ENCODE assay signal across 11 cellular contexts in the genomic region with DNA sequence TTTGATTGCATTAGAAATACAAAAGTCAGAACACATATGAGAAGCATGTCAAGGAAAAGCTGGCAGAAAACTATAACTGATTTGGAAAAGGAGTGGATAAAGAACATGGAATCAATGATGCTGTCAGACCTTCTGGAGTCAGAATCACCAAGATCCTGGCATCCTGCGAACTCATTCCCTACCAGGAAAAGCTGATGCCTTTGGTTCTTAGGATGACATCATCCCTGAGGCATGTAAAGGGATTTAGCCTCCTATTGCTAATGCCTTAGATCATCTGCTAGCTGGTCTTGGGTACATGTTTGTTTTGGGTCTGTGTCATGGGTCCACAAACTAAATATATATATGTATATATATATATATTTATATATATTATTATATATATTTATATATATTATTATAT.
DNase-seq lines count a peak whose midpoint lies in the region; ATAC-seq and TF ChIP-seq lines count a peak whose summit lies in the region.
"Had no signal": no experiment of that assay in that cellular context is flagged by ENCODE, and none has a peak within 500 bp of the region (broad histone marks: within the 10 kb centered on the region; RNA-seq: fewer than 3 reads in every experiment).

No MANE protein-coding gene starts in this region.

- H3K36me3 ChIP-seq in BJ (ENCODE audit: control insufficient read depth, insufficient read depth, low read length) (no peaks in the 10 kb centered on the region), IMR-90 (ENCODE audit: control insufficient read depth, insufficient read depth, low read length) (no peaks in the 10 kb centered on the region), mammary epithelial cell (ENCODE audit: insufficient read depth, low read length) (no peaks in the 10 kb centered on the region)

- BruUV-seq in IMR-90 (replicated peaks; lab: Mats Ljungman, UMichigan) (no TSS peak), mammary epithelial cell (replicated peaks; lab: Mats Ljungman, UMichigan) (no TSS peak)

- WGBS in IMR-90 (ENCODE audit: extremely low coverage in 2 of 2, insufficient read length in 1 of 2), 2 experiments = no CpG with 5 or more reads among the region's 1 CpG
- whole genome bisulfite sequencing in mammary epithelial cell (ENCODE audit: low coverage, missing lambda C conversion rate) = 15% methylated on average over 1 of the region's 1 CpG

- dilution Hi-C loops in IMR-90 (cut with HindIII; ENCODE audit: low sequenced_read_pairs, unreplicated experiment) (no loop called here), mammary epithelial cell (cut with HindIII; ENCODE audit: low sequenced_read_pairs) (no loop called here)

- intact Hi-C loops in IMR-90 (cut with micrococcal nuclease) = no loop called here
- intact Hi-C loops in mammary epithelial cell (cut with micrococcal nuclease) = loop anchor here (5.0 kb wide), 1 partner anchor 681 kb away; the partner anchor contains the start of gene EPHA4

- H4K5ac ChIP-seq in IMR-90 (ENCODE audit: low read depth, low read length) = no peak overlapping the region

- no peak overlapping the region for H2AK5ac ChIP-seq in IMR-90 (ENCODE audit: low read depth, low read length)

- H3K4me1 ChIP-seq in IMR-90 (ENCODE audit: control insufficient read depth, insufficient read depth, low read length) (no peaks in the 10 kb centered on the region), mammary epithelial cell (ENCODE audit: insufficient read depth, low read length) (no peaks in the 10 kb centered on the region)

- H3K9me3 ChIP-seq in IMR-90 (ENCODE audit: control insufficient read depth, insufficient read depth, low read length) (no peaks in the 10 kb centered on the region), mammary epithelial cell (replicated peaks; ENCODE audit: insufficient read depth, low read length) (no peaks in the 10 kb centered on the region)

- H2BK15ac ChIP-seq in IMR-90 (ENCODE audit: low read depth, low read length) = no peak overlapping the region

- H4K91ac ChIP-seq in IMR-90 (ENCODE audit: insufficient read depth, low read depth, low read length) = no peak overlapping the region

- TF ChIP-seq POLR2A in IMR-90 (IDR thresholded peaks at IDR 0.05; ENCODE audit: low read depth, low read length) = no peak

- TF ChIP-seq CTCF in BJ (IDR thresholded peaks at IDR 0.05; ENCODE audit: insufficient read depth, low read depth, low read length) = no peak
- TF ChIP-seq CTCF in IMR-90 (conservative IDR thresholded peaks at IDR 0.05; ENCODE audit: low read depth, low read length) = no peak
- TF ChIP-seq CTCF in mammary epithelial cell (conservative IDR thresholded peaks at IDR 0.05 in 1 of 2, IDR thresholded peaks at IDR 0.05 in 1 of 2; ENCODE audit: extremely low read depth in 1 of 2, insufficient read depth in 1 of 2, low read depth in 1 of 2, low read length in 2 of 2) = no peak

- H3K9ac ChIP-seq in IMR-90 (ENCODE audit: low read depth, low read length) = no peak overlapping the region
- no peak overlapping the region for H3K9ac ChIP-seq in mammary epithelial cell (ENCODE audit: insufficient read depth, low read length)

- no peak overlapping the region for H3K18ac ChIP-seq in IMR-90 (ENCODE audit: low read depth, low read length)

- peaks cover 2% of the 10 kb centered on the region; the same call in 1 of the 2 replicates for H3K9me1 ChIP-seq in IMR-90 (ENCODE audit: insufficient read depth, low read length)

- H2AFZ ChIP-seq in IMR-90 (replicated peaks; ENCODE audit: low read length, poor library complexity) (peak overlapping the region; percentile 61), mammary epithelial cell (ENCODE audit: low read depth, low read length) (no peak overlapping the region)

- no peak overlapping the region for H2AK9ac ChIP-seq in IMR-90 (replicated peaks; ENCODE audit: low read depth, low read length, poor library complexity)

- TF ChIP-seq RAD21 in IMR-90 (IDR thresholded peaks at IDR 0.05; ENCODE audit: low read length) = 0 out of 2 replicates have a peak, but pooled peaks have one; percentile 17

- CTCF ChIA-PET in BJ (lab: Yijun Ruan, JAX) (interaction anchor here (1.0 to 1.7 kb wide), 2 partner anchors 25 to 683 kb away, joined by 3 to 4 read pairs; no protein-coding TSS in a partner anchor), IMR-90 (lab: Yijun Ruan, JAX) (interaction anchor here (1.4 kb wide), 1 partner anchor 16 kb away, joined by 4 read pairs; no protein-coding TSS in a partner anchor), mammary epithelial cell (lab: Charles Lee; ENCODE audit: low non-redundant PET) (no interaction called here)

- POLR2A ChIA-PET in BJ (lab: Charles Lee) (no interaction called here), IMR-90 (lab: Charles Lee; ENCODE audit: unreplicated experiment) (interaction anchor here (0.5 kb wide), 1 partner anchor 51 kb away, joined by 4 read pairs; no protein-coding TSS in a partner anchor)

- no peaks in the 10 kb centered on the region for H3K79me1 ChIP-seq in IMR-90 (ENCODE audit: low read depth in 1 of 2, low read length in 2 of 2)

- H3K27ac ChIP-seq in IMR-90 (ENCODE audit: insufficient read depth, low read length) (no peak overlapping the region), mammary epithelial cell (ENCODE audit: insufficient read depth, low read depth, low read length) (no peak overlapping the region)

- H3K79me2 ChIP-seq in mammary epithelial cell (ENCODE audit: insufficient read depth, low read length) = no peaks in the 10 kb centered on the region

- H3K4me3 ChIP-seq in BJ (ENCODE audit: low read depth, low read length) (no peak overlapping the region), IMR-90 (ENCODE audit: insufficient read depth, low read depth, low read length) (no peak overlapping the region), mammary epithelial cell (replicated peaks in 1 of 3; ENCODE audit: insufficient read depth in 1 of 3, low read depth in 2 of 3, low read length in 3 of 3) (no peak overlapping the region)

- H3K4me2 ChIP-seq in IMR-90 (ENCODE audit: low read depth, low read length) = no peak overlapping the region
- H3K4me2 ChIP-seq in mammary epithelial cell (ENCODE audit: insufficient read depth, low read depth, low read length) = no peak overlapping the region

- no peak overlapping the region for H3K14ac ChIP-seq in IMR-90 (replicated peaks; ENCODE audit: low read depth, low read length)

- no peak overlapping the region for H3K56ac ChIP-seq in IMR-90 (ENCODE audit: extremely low read depth, insufficient read depth, low read length)

- no peak overlapping the region for H4K8ac ChIP-seq in IMR-90 (ENCODE audit: low read depth in 2 of 2, low read length in 2 of 2)

- H2BK5ac ChIP-seq in IMR-90 (ENCODE audit: low read depth, low read length, poor library complexity, severe bottlenecking) = no peak overlapping the region

- H4K20me1 ChIP-seq in IMR-90 (ENCODE audit: insufficient read depth, low read length) (no peaks in the 10 kb centered on the region), mammary epithelial cell (ENCODE audit: insufficient read depth, low read length) (no peaks in the 10 kb centered on the region)

- H3K4ac ChIP-seq in IMR-90 (ENCODE audit: low read depth, low read length) = no peak overlapping the region

- H2BK20ac ChIP-seq in IMR-90 (ENCODE audit: low read depth, low read length) = no peak overlapping the region

- in situ Hi-C loops in IMR-90 (cut with MboI; ENCODE audit: low sequenced_read_pairs) = no loop called here
- in situ Hi-C loops in mammary epithelial cell (cut with MboI; ENCODE audit: low sequenced_read_pairs in 2 of 2) = no loop called here

- ATAC-seq in IMR-90 (ENCODE audit: low read depth) (peak; percentile 84), HG03045 (IDR thresholded peaks at IDR 0.05; ENCODE audit: unreplicated experiment) (no peak)
- ATAC-seq: activated CD8-positive, alpha-beta memory T cell treated with anti-CD3 and anti-CD28 coated beads, Interleukin-2, amount 10 ng/mL, durations not matched to agents 7 days and 5 days had no signal

- no peak overlapping the region for H3K23ac ChIP-seq in IMR-90 (ENCODE audit: low read depth, low read length)

- H3K27me3 ChIP-seq in BJ (ENCODE audit: control insufficient read depth, insufficient read depth, low read length) (no peaks in the 10 kb centered on the region), IMR-90 (ENCODE audit: control insufficient read depth, insufficient read depth, low read length) (no peaks in the 10 kb centered on the region), mammary epithelial cell (ENCODE audit: insufficient read depth, low read length) (no peaks in the 10 kb centered on the region)

- no peak overlapping the region for H2BK120ac ChIP-seq in IMR-90 (ENCODE audit: low read depth, low read length)

- DNase-seq in BJ (ENCODE audit: low read depth) = peak; percentile 33
- DNase-seq in IMR-90 = peak; percentile 91
- DNase-seq in mammary epithelial cell = peak; percentile 74
- DNase-seq in kidney glomerular epithelial cell (lab: John Stamatoyannopoulos, UW) = peak; percentile 85
- no peak for DNase-seq in activated naive CD4-positive, alpha-beta T cell treated with Interleukin-2 at 50 U/mL for 16 hours
- DNase-seq in GF-D8 (lab: John Stamatoyannopoulos, UW) = no peak
- no peak for DNase-seq in NCI-H748 (lab: John Stamatoyannopoulos, UW; ENCODE audit: unreplicated experiment)
- DNase-seq: activated CD8-positive, alpha-beta memory T cell treated with anti-CD3 and anti-CD28 coated beads, Interleukin-2, amount 10 ng/mL, durations not matched to agents 7 days and 5 days; NCI-H510A; stimulated activated CD4-positive, alpha-beta T cell treated with anti-CD3 and anti-CD28 coated beads, Interleukin-4, amount 100 ng/mL, for 4 hours had no signal

TF ChIP-seq in IMR-90, 13 proteins besides CTCF, POLR2A, EP300 and RAD21:
- TF ChIP-seq FOS (IDR thresholded peaks at IDR 0.05; ENCODE audit: low read depth, low read length) (0 out of 2 replicates have a peak, but pooled peaks have one; percentile 6), MAFK (IDR thresholded peaks at IDR 0.05; ENCODE audit: low read depth, low read length) (peak; percentile 22; the same call in 1 of the 2 replicates), MAZ (IDR thresholded peaks at IDR 0.05; ENCODE audit: borderline replicate concordance, low read depth, low read length) (no peak), CEBPB (IDR thresholded peaks at IDR 0.05; ENCODE audit: low read depth, low read length) (peak; percentile 53; the same call in 1 of the 2 replicates)

Comparison
In these comparisons a context has a peak if more than half of its experiments do, and no peak if none do; other contexts are left out.
1. DNase-seq: peak in BJ (single experiment), IMR-90 (single experiment), mammary epithelial cell (single experiment) and kidney glomerular epithelial cell (single experiment); none in activated naive CD4-positive, alpha-beta T cell treated with Interleukin-2 at 50 U/mL for 16 hours (single experiment), GF-D8 (single experiment) and NCI-H748 (single experiment).